Comparison of ENCODE assay signal across 2 cellular contexts in the genomic region with DNA sequence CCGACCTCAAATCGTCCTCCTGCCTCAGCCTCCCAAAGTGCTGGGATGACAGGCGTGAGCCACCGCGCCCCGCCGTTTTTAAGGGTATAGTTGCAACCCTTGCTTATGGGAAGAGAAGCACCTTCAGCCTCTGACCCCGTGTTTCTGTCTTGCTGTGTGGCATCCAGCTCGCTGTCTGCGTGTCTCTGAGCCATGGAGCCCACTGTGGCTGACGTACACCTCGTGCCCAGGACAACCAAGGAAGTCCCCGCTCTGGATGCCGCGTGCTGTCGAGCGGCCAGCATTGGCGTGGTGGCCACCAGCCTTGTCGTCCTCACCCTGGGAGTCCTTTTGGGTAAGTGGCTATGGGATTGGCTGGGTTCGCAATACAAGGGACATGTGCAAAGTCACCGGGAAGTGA.
TF ChIP-seq lines count a peak whose summit lies in the region.

No MANE protein-coding gene starts in this region.

TF ChIP-seq in HepG2, 621 proteins besides CTCF, POLR2A, EP300 and RAD21:
- TF ChIP-seq ZNF557 (CRISPR knock-in tag; IDR thresholded peaks at IDR 0.05) = no peak
- TF ChIP-seq AHR (CRISPR knock-in tag; IDR thresholded peaks at IDR 0.05) = no peak
- TF ChIP-seq TARDBP (CRISPR knock-in tag; IDR thresholded peaks at IDR 0.05) = no peak
- peak; percentile 92 for TF ChIP-seq ZNF768 (CRISPR knock-in tag; IDR thresholded peaks at IDR 0.05)
- TF ChIP-seq FOXO1 (CRISPR knock-in tag; IDR thresholded peaks at IDR 0.05) = no peak
- TF ChIP-seq, protein P1, sequence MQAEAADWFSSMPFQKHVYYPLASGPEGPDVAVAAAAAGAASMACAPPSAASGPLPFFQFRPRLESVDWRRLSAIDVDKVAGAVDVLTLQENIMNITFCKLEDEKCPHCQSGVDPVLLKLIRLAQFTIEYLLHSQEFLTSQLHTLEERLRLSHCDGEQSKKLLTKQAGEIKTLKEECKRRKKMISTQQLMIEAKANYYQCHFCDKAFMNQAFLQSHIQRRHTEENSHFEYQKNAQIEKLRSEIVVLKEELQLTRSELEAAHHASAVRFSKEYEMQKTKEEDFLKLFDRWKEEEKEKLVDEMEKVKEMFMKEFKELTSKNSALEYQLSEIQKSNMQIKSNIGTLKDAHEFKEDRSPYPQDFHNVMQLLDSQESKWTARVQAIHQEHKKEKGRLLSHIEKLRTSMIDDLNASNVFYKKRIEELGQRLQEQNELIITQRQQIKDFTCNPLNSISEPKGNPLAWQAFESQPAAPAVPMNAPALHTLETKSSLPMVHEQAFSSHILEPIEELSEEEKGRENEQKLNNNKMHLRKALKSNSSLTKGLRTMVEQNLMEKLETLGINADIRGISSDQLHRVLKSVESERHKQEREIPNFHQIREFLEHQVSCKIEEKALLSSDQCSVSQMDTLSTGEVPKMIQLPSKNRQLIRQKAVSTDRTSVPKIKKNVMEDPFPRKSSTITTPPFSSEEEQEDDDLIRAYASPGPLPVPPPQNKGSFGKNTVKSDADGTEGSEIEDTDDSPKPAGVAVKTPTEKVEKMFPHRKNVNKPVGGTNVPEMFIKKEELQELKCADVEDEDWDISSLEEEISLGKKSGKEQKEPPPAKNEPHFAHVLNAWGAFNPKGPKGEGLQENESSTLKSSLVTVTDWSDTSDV (CRISPR knock-in tag; IDR thresholded peaks at IDR 0.05) = no peak
- TF ChIP-seq ZMYM3 (CRISPR knock-in tag; IDR thresholded peaks at IDR 0.05) = peak; percentile 34; the same call in 1 of the 2 replicates

TF ChIP-seq in H1, 55 proteins besides CTCF, POLR2A, EP300 and RAD21:
- TF ChIP-seq SP4 (IDR thresholded peaks at IDR 0.05; ENCODE audit: low read length) = no peak
- no peak for TF ChIP-seq SIX5 (IDR thresholded peaks at IDR 0.05; ENCODE audit: low read depth, low read length)
- TF ChIP-seq RNF2 (IDR thresholded peaks at IDR 0.05; ENCODE audit: borderline replicate concordance, low read depth, low read length, missing control alignments, poor library complexity, severe bottlenecking) = no peak
- TF ChIP-seq HDAC6 (IDR thresholded peaks at IDR 0.05; ENCODE audit: low read depth, low read length) = no peak
- TF ChIP-seq SP1 (IDR thresholded peaks at IDR 0.05; ENCODE audit: low read depth, low read length) = no peak
- no peak for TF ChIP-seq RBBP5 (IDR thresholded peaks at IDR 0.05; ENCODE audit: borderline replicate concordance, low read depth, low read length)
- TF ChIP-seq SIN3A (conservative IDR thresholded peaks at IDR 0.05 in 1 of 2, IDR thresholded peaks at IDR 0.05 in 1 of 2; ENCODE audit: low read depth in 1 of 2, low read length in 2 of 2) = no peak
- TF ChIP-seq YY1 (IDR thresholded peaks at IDR 0.05; ENCODE audit: low read depth, low read length) = no peak
- no peak for TF ChIP-seq TAF1 (IDR thresholded peaks at IDR 0.05; ENCODE audit: low read depth, low read length)
- no peak for TF ChIP-seq KDM1A (IDR thresholded peaks at IDR 0.05; ENCODE audit: borderline replicate concordance, low read length)
- no peak for TF ChIP-seq EZH2 (IDR thresholded peaks at IDR 0.05; ENCODE audit: low read depth, low read length, severe bottlenecking)
- TF ChIP-seq FOSL1 (IDR thresholded peaks at IDR 0.05; ENCODE audit: insufficient read depth, low read depth, low read length) = no peak
- no peak for TF ChIP-seq SRF (IDR thresholded peaks at IDR 0.05; ENCODE audit: low read depth, low read length)
- no peak for TF ChIP-seq CBX8 (IDR thresholded peaks at IDR 0.05; ENCODE audit: borderline replicate concordance, low read depth, low read length)
- TF ChIP-seq NRF1 (IDR thresholded peaks at IDR 0.05; ENCODE audit: low read depth, low read length) = no peak
- no peak for TF ChIP-seq KDM4A (IDR thresholded peaks at IDR 0.05; ENCODE audit: low read depth, low read length, severe bottlenecking)
